In genomic region chr12:99146730-99147129, GRCh38 we compare ENCODE assay signal across 1 cellular context.
A peak's percentile ranks its signal among the peaks of the same experiment; 100 is the strongest.
TF ChIP-seq lines count a peak whose summit lies in the region.

No MANE protein-coding gene starts in this region.

TF ChIP-seq in K562, 482 proteins besides CTCF, POLR2A, EP300 and RAD21 (continued from another document):
- peak; percentile 47; the same call in 1 of the 2 replicates for TF ChIP-seq ZBTB40 (IDR thresholded peaks at IDR 0.05)
- no peak for TF ChIP-seq ZBTB40 (CRISPR knock-in tag; IDR thresholded peaks at IDR 0.05)
- TF ChIP-seq GATAD2A (IDR thresholded peaks at IDR 0.05): no peak
- TF ChIP-seq CLOCK (CRISPR knock-in tag; IDR thresholded peaks at IDR 0.05; ENCODE audit: borderline replicate concordance): no peak
TF ChIP-seq in K562: peak in this region for 1.
